1 cellular context compared by ENCODE assay signal in genomic region chr21:42624095-42624830, GRCh38.
A peak's percentile ranks its signal among the peaks of the same experiment; 100 is the strongest.
TF ChIP-seq lines count a peak whose summit lies in the region.

No MANE protein-coding gene starts in this region.

TF ChIP-seq in HepG2, 621 proteins besides CTCF, POLR2A, EP300 and RAD21 (continued from another document and continues in another):
- TF ChIP-seq ZNF407 (CRISPR knock-in tag; IDR thresholded peaks at IDR 0.05; ENCODE audit: not compliant biosample characterization) (no peak), ZNF432 (CRISPR knock-in tag; IDR thresholded peaks at IDR 0.05; ENCODE audit: borderline replicate concordance) (no peak), ZFP90 (CRISPR knock-in tag; IDR thresholded peaks at IDR 0.05; ENCODE audit: borderline replicate concordance) (no peak), NFATC3 (CRISPR knock-in tag; IDR thresholded peaks at IDR 0.05) (no peak), ZMAT5 (CRISPR knock-in tag; IDR thresholded peaks at IDR 0.05; ENCODE audit: borderline replicate concordance, low read depth) (no peak), ATF7 (IDR thresholded peaks at IDR 0.05) (no peak), ATF7 (CRISPR knock-in tag; IDR thresholded peaks at IDR 0.05) (0 out of 2 replicates have a peak, but pooled peaks have one; percentile 12), MED1 (CRISPR knock-in tag; IDR thresholded peaks at IDR 0.05) (peak; percentile 75), GATA4 (IDR thresholded peaks at IDR 0.05; ENCODE audit: borderline replicate concordance, low read depth) (no peak), ZMYM3 (CRISPR knock-in tag; IDR thresholded peaks at IDR 0.05) (no peak), ZMAT3 (CRISPR knock-in tag; conservative IDR thresholded peaks at IDR 0.05) (0 out of 2 replicates have a peak, but pooled peaks have one; percentile 43), ZNF749 (CRISPR knock-in tag; IDR thresholded peaks at IDR 0.05; ENCODE audit: borderline replicate concordance) (no peak), MEIS1 (CRISPR knock-in tag; IDR thresholded peaks at IDR 0.05; ENCODE audit: borderline replicate concordance) (0 out of 2 replicates have a peak, but pooled peaks have one; percentile 22), ZNF251 (CRISPR knock-in tag; IDR thresholded peaks at IDR 0.05) (no peak), ZNF225 (CRISPR knock-in tag; IDR thresholded peaks at IDR 0.05) (no peak), NKX3-1 (CRISPR knock-in tag; IDR thresholded peaks at IDR 0.05) (no peak), ZBTB34 (CRISPR knock-in tag; IDR thresholded peaks at IDR 0.05) (no peak), RFXAP (CRISPR knock-in tag; IDR thresholded peaks at IDR 0.05; ENCODE audit: borderline replicate concordance) (0 out of 2 replicates have a peak, but pooled peaks have one; percentile 40), ZBTB49 (CRISPR knock-in tag; IDR thresholded peaks at IDR 0.05; ENCODE audit: borderline replicate concordance) (no peak), MATR3 (CRISPR knock-in tag; IDR thresholded peaks at IDR 0.05) (no peak), FOXK1 (CRISPR knock-in tag; IDR thresholded peaks at IDR 0.05; ENCODE audit: borderline replicate concordance, low read depth) (peak; percentile 45; the same call in 1 of the 2 replicates), HDAC6 (IDR thresholded peaks at IDR 0.05; ENCODE audit: low read depth, low read length) (no peak), PHF5A (CRISPR knock-in tag; IDR thresholded peaks at IDR 0.05; ENCODE audit: low read depth, unreplicated experiment) (no peak), CREBL2 (CRISPR knock-in tag; IDR thresholded peaks at IDR 0.05; ENCODE audit: borderline replicate concordance) (no peak), THAP9 (CRISPR knock-in tag; IDR thresholded peaks at IDR 0.05; ENCODE audit: borderline replicate concordance) (no peak), IRF2 (CRISPR knock-in tag; IDR thresholded peaks at IDR 0.05) (no peak), ZNF597 (CRISPR knock-in tag; IDR thresholded peaks at IDR 0.05) (no peak), CEBPG (CRISPR knock-in tag; IDR thresholded peaks at IDR 0.05) (peak; percentile 28; the same call in 1 of the 2 replicates), ZNF639 (CRISPR knock-in tag; conservative IDR thresholded peaks at IDR 0.05) (no peak), ZNF460 (CRISPR knock-in tag; IDR thresholded peaks at IDR 0.05; ENCODE audit: borderline replicate concordance) (no peak), ZNF713 (CRISPR knock-in tag; IDR thresholded peaks at IDR 0.05) (0 out of 2 replicates have a peak, but pooled peaks have one; percentile 53), ARID2 (CRISPR knock-in tag; IDR thresholded peaks at IDR 0.05; ENCODE audit: borderline replicate concordance) (no peak), ZNF441 (CRISPR knock-in tag; IDR thresholded peaks at IDR 0.05; ENCODE audit: borderline replicate concordance) (no peak), PHF8 (CRISPR knock-in tag; IDR thresholded peaks at IDR 0.05) (no peak), ZNF678 (CRISPR knock-in tag; IDR thresholded peaks at IDR 0.05) (no peak), LCORL (IDR thresholded peaks at IDR 0.05) (no peak), LCORL (CRISPR knock-in tag; IDR thresholded peaks at IDR 0.05) (peak; percentile 74), ZNF34 (CRISPR knock-in tag; IDR thresholded peaks at IDR 0.05; ENCODE audit: borderline replicate concordance) (no peak), PRDM10 (CRISPR knock-in tag; IDR thresholded peaks at IDR 0.05; ENCODE audit: low read depth) (0 out of 2 replicates have a peak, but pooled peaks have one; percentile 34), KLF6 (CRISPR knock-in tag; IDR thresholded peaks at IDR 0.05) (no peak), MTF2 (CRISPR knock-in tag; IDR thresholded peaks at IDR 0.05; ENCODE audit: borderline replicate concordance) (no peak)
